Comparison of ENCODE assay signal across 13 cellular contexts in genomic region chr5:92560698-92561361, GRCh38.
DNase-seq lines count a peak whose midpoint lies in the region; ATAC-seq and TF ChIP-seq lines count a peak whose summit lies in the region.
"Had no signal": no experiment of that assay in that cellular context is flagged by ENCODE, and none has a peak within 500 bp of the region (broad histone marks: within the 10 kb centered on the region; RNA-seq: fewer than 3 reads in every experiment).

No MANE protein-coding gene starts in this region.

- H3K4me3 Mint-ChIP-seq in nephron, result no peak overlapping the region
- H3K4me3 Mint-ChIP-seq in effector memory CD8-positive, alpha-beta T cell, result no peak overlapping the region
- no peak overlapping the region for H3K4me3 Mint-ChIP-seq in activated CD4-positive, alpha-beta memory T cell treated with anti-CD3 and anti-CD28 coated beads for 36 hours
- H3K4me3 Mint-ChIP-seq: activated B cell treated with CpG ODN at 0.5 μM for 24 hours; naive thymus-derived CD4-positive, alpha-beta T cell had no signal

- H3K27me3 Mint-ChIP-seq in nephron (ENCODE audit: low read depth), result no peaks in the 10 kb centered on the region
- no peaks in the 10 kb centered on the region for H3K27me3 Mint-ChIP-seq in effector memory CD8-positive, alpha-beta T cell
- no peaks in the 10 kb centered on the region for H3K27me3 Mint-ChIP-seq in activated CD4-positive, alpha-beta memory T cell treated with anti-CD3 and anti-CD28 coated beads for 36 hours
- H3K27me3 Mint-ChIP-seq: activated B cell treated with CpG ODN at 0.5 μM for 24 hours; naive thymus-derived CD4-positive, alpha-beta T cell had no signal

- no peaks in the 10 kb centered on the region for H3K9me3 Mint-ChIP-seq in nephron
- H3K9me3 Mint-ChIP-seq in effector memory CD8-positive, alpha-beta T cell, result peaks cover 0 to 2% of the 10 kb centered on the region in 2 donors
- peaks cover 4% of the 10 kb centered on the region for H3K9me3 Mint-ChIP-seq in activated CD4-positive, alpha-beta memory T cell treated with anti-CD3 and anti-CD28 coated beads for 36 hours

- CTCF ChIA-PET in activated CD4-positive, alpha-beta memory T cell treated with anti-CD3 and anti-CD28 coated beads for 36 hours (lab: Charles Lee), result no interaction called here

- intact Hi-C loops in activated CD4-positive, alpha-beta memory T cell treated with anti-CD3 and anti-CD28 coated beads for 36 hours (cut with micrococcal nuclease), result no loop called here

- no peak for ATAC-seq in effector memory CD8-positive, alpha-beta T cell (replicated peaks)
- ATAC-seq in GM21786 (IDR thresholded peaks at IDR 0.05; ENCODE audit: unreplicated experiment), result no peak
- ATAC-seq: naive thymus-derived CD4-positive, alpha-beta T cell had no signal

- in situ Hi-C loops in GM13976 (cut with MboI; ENCODE audit: low sequenced_read_pairs, unreplicated experiment), result no loop called here

- POLR2A ChIA-PET in activated CD4-positive, alpha-beta memory T cell treated with anti-CD3 and anti-CD28 coated beads for 36 hours (lab: Charles Lee), result no interaction called here

- DNase-seq in ELR (ENCODE audit: low read depth), result peak; percentile 59
- peak; percentile 82 for DNase-seq in NCI-H2227 (lab: John Stamatoyannopoulos, UW; ENCODE audit: unreplicated experiment)
- DNase-seq in dedifferentiated amniotic fluid mesenchymal stem cell (ENCODE audit: extremely low spot score), result peak; percentile 34
- DNase-seq in effector memory CD8-positive, alpha-beta T cell, result no peak
- DNase-seq in activated CD4-positive, alpha-beta memory T cell treated with anti-CD3 and anti-CD28 coated beads for 36 hours, result no peak
- DNase-seq in GM13976 (ENCODE audit: low spot score), result no peak
- DNase-seq: activated B cell treated with CpG ODN at 0.5 μM for 24 hours; GOT3; naive thymus-derived CD4-positive, alpha-beta T cell; NCI-H1436 treated with DMSO at 0.1 percent for 48 hours; stimulated activated naive CD4-positive, alpha-beta T cell had no signal

- H3K4me1 Mint-ChIP-seq in nephron, result peaks cover 35% of the 10 kb centered on the region
- no peaks in the 10 kb centered on the region for H3K4me1 Mint-ChIP-seq in effector memory CD8-positive, alpha-beta T cell (ENCODE audit: low read depth in 2 of 2)
- no peaks in the 10 kb centered on the region for H3K4me1 Mint-ChIP-seq in activated CD4-positive, alpha-beta memory T cell treated with anti-CD3 and anti-CD28 coated beads for 36 hours (ENCODE audit: low read depth)
- H3K4me1 Mint-ChIP-seq: activated B cell treated with CpG ODN at 0.5 μM for 24 hours; naive thymus-derived CD4-positive, alpha-beta T cell had no signal

- TF ChIP-seq CTCF in nephron (IDR thresholded peaks at IDR 0.05; ENCODE audit: unreplicated experiment in 3 of 3) (no peak), GM13976 (IDR thresholded peaks at IDR 0.05; ENCODE audit: borderline replicate concordance, control extremely low read depth, extremely low read depth, insufficient read depth, missing control alignments) (no peak)

- H3K36me3 Mint-ChIP-seq in nephron (ENCODE audit: low read depth), result no peaks in the 10 kb centered on the region
- H3K36me3 Mint-ChIP-seq in effector memory CD8-positive, alpha-beta T cell (ENCODE audit: insufficient read depth), result no peaks in the 10 kb centered on the region
- H3K36me3 Mint-ChIP-seq in activated CD4-positive, alpha-beta memory T cell treated with anti-CD3 and anti-CD28 coated beads for 36 hours, result no peaks in the 10 kb centered on the region
- H3K36me3 Mint-ChIP-seq: naive thymus-derived CD4-positive, alpha-beta T cell had no signal

- H3K27ac Mint-ChIP-seq in nephron, result peak overlapping the region; percentile 79 to 90 (median 79)
- H3K27ac Mint-ChIP-seq in effector memory CD8-positive, alpha-beta T cell, result no peak overlapping the region
- no peak overlapping the region for H3K27ac Mint-ChIP-seq in activated CD4-positive, alpha-beta memory T cell treated with anti-CD3 and anti-CD28 coated beads for 36 hours
- H3K27ac Mint-ChIP-seq: activated B cell treated with CpG ODN at 0.5 μM for 24 hours; naive thymus-derived CD4-positive, alpha-beta T cell had no signal

Comparison
In these comparisons a context has a peak if more than half of its experiments do, and no peak if none do; other contexts are left out.
1. DNase-seq: peak in ELR (single experiment), NCI-H2227 (single experiment) and dedifferentiated amniotic fluid mesenchymal stem cell (single experiment); none in effector memory CD8-positive, alpha-beta T cell (0 of 3), activated CD4-positive, alpha-beta memory T cell treated with anti-CD3 and anti-CD28 coated beads for 36 hours (single experiment) and GM13976 (single experiment).
2. H3K27ac Mint-ChIP-seq: peak in nephron (3 of 3); none in effector memory CD8-positive, alpha-beta T cell (0 of 2) and activated CD4-positive, alpha-beta memory T cell treated with anti-CD3 and anti-CD28 coated beads for 36 hours (single experiment).